ENCODE assay signal across 16 cellular contexts in the genomic region with DNA sequence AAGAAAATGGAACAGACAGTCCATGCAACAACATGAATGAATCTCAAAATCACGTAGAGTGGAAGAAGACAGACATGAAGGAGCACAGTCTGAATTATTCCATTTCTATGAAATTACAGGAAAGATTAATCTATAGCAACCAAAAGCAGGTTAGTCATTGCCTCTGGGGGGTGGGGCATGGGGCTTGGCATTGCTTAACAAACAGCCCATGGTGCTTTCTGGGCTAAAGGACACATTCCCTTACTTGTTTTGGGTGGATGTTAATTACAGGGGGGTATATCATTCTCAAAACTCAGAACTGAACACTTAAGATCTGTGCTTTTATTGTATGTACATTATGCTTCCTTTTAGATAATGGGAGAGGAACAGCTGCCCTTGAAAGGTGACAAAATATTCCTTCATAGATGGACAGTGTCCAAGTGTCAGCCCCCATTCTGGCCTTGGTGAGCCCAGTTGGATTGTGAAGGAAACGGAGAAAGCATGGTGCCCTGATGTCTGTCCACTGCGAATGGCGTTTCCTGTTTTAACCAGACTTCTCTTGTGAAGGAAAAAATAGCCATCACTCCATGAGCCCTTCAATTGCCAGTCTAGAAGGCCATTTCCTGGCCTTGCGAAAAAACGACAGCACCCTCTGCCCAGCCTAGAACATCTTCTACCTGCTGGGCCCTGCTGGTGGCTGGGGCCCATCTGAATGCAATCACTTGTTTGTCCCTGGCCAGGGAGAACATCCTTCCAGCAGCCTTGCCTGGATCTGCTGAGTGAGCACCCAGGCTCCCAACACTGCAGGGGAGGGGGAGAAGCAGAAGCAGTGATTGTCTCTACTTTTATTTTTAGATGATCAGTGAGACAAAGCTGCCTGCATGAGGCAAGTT.
DNase-seq lines count a peak whose midpoint lies in the region; ATAC-seq and TF ChIP-seq lines count a peak whose summit lies in the region.
"Had no signal": no experiment of that assay in that cellular context is flagged by ENCODE, and none has a peak within 500 bp of the region (broad histone marks: within the 10 kb centered on the region; RNA-seq: fewer than 3 reads in every experiment).

No MANE protein-coding gene starts in this region.

- ATAC-seq in GM23338 (no peak), left lobe of liver (peak; percentile 32), T-cell (replicated peaks in 1 of 4) (no peak)
- ATAC-seq: activated naive CD4-positive, alpha-beta T cell treated with anti-CD3 and anti-CD28 coated beads, Interleukin-2, amount 50 U/mL, for 72 hours; gastroesophageal sphincter; lower lobe of right lung; right cardiac atrium had no signal

- CTCF ChIA-PET in AG04450 (lab: Charles Lee) (no interaction called here), T-cell (lab: Charles Lee) (no interaction called here)

- no peaks in the 10 kb centered on the region for H3K9me2 ChIP-seq in GM23338 (ENCODE audit: insufficient read depth)

- H2AFZ ChIP-seq in GM23338: peak overlapping the region; percentile 32; the same call in 1 of the 2 replicates

- H3K4me3 Mint-ChIP-seq in GM23338 (no peak overlapping the region), progenitor cell of endocrine pancreas (ENCODE audit: low read depth) (no peak overlapping the region), T-cell (no peak overlapping the region)

- TF ChIP-seq CTCF in AG04450 (IDR thresholded peaks at IDR 0.05; ENCODE audit: low read depth, low read length) (no peak), GM23338 (conservative IDR thresholded peaks at IDR 0.05; ENCODE audit: low read depth in 2 of 2) (no peak), progenitor cell of endocrine pancreas (IDR thresholded peaks at IDR 0.05; ENCODE audit: unreplicated experiment) (no peak)

- H3K4me3 ChIP-seq in AG04450 (ENCODE audit: low read depth, low read length) (no peak overlapping the region), GM23338 (no peak overlapping the region)
- H3K4me3 ChIP-seq: BLaER1, gastroesophageal sphincter, lower lobe of right lung had no signal

- POLR2A ChIA-PET in AG04450 (lab: Yijun Ruan, JAX): no interaction called here
- POLR2A ChIA-PET in T-cell (lab: Charles Lee): no interaction called here

- no peak overlapping the region for H3K4me2 ChIP-seq in GM23338
- H3K4me2 ChIP-seq: BLaER1 had no signal

- peaks cover 23% of the 10 kb centered on the region; the same call in 1 of the 2 replicates for H3K4me1 ChIP-seq in GM23338 (ENCODE audit: insufficient read depth)
- H3K4me1 ChIP-seq: gastroesophageal sphincter had no signal

- peaks cover 8% of the 10 kb centered on the region for H3K9me3 ChIP-seq in AG04450 (ENCODE audit: control insufficient read depth, insufficient read depth, low read length)
- H3K9me3 ChIP-seq: BLaER1, lower lobe of right lung had no signal

- H3K79me2 ChIP-seq in GM23338 (replicated peaks; ENCODE audit: insufficient read depth): no peaks in the 10 kb centered on the region

- H3K27ac Mint-ChIP-seq in GM23338: no peak overlapping the region
- no peak overlapping the region for H3K27ac Mint-ChIP-seq in progenitor cell of endocrine pancreas
- H3K27ac Mint-ChIP-seq in T-cell: no peak overlapping the region

- H3K27ac ChIP-seq in AG04450 (ENCODE audit: low read depth, low read length) (peak overlapping the region; percentile 66), GM23338 (ENCODE audit: low read depth) (0 out of 2 replicates have a peak overlapping the region, but pooled peaks have one; percentile 36)
- H3K27ac ChIP-seq: BLaER1, gastroesophageal sphincter, lower lobe of right lung had no signal

- H3K4me1 Mint-ChIP-seq in GM23338 (peaks cover 28% of the 10 kb centered on the region), progenitor cell of endocrine pancreas (ENCODE audit: low read depth) (peaks cover 5% of the 10 kb centered on the region), T-cell (peaks cover 40 to 43% (median 41%) of the 10 kb centered on the region in 3 donors)

- H3K9me3 Mint-ChIP-seq in GM23338: 0 out of 3 replicates have a peak, but pooled peaks cover 7% of the 10 kb centered on the region
- H3K9me3 Mint-ChIP-seq in progenitor cell of endocrine pancreas (ENCODE audit: low read depth): peaks cover 3% of the 10 kb centered on the region
- no peaks in the 10 kb centered on the region for H3K9me3 Mint-ChIP-seq in T-cell

- H4K20me1 ChIP-seq in GM23338 (replicated peaks; ENCODE audit: insufficient read depth): no peaks in the 10 kb centered on the region
- H4K20me1 ChIP-seq: BLaER1 had no signal

- H3K36me3 ChIP-seq in GM23338 (ENCODE audit: insufficient read depth): no peaks in the 10 kb centered on the region
- H3K36me3 ChIP-seq: BLaER1, gastroesophageal sphincter, lower lobe of right lung had no signal

- DNase-seq in AG04450 (ENCODE audit: low read depth, low spot score): no peak
- DNase-seq in GM23338 (ENCODE audit: low spot score): no peak
- peak; percentile 45 for DNase-seq in activated CD8-positive, alpha-beta memory T cell treated with anti-CD3 and anti-CD28 coated beads, Interleukin-2, amount 50 U/mL, for 48 hours
- DNase-seq in left lobe of liver (ENCODE audit: low spot score): no peak
- no peak for DNase-seq in progenitor cell of endocrine pancreas (ENCODE audit: low spot score, unreplicated experiment)
- DNase-seq in DMS 273 treated with DMSO at 0.1 percent for 48 hours (lab: John Stamatoyannopoulos, UW): no peak
- no peak for DNase-seq in T-cell
- DNase-seq in GM19238 (ENCODE audit: insufficient read length, low spot score): no peak
- DNase-seq: lower lobe of right lung; NCI-H1417; NCI-H226; right cardiac atrium; stimulated activated CD4-positive, alpha-beta T cell treated with anti-CD3 and anti-CD28 coated beads, Interleukin-2, amount 100 ng/mL, for 48 hours had no signal

- peaks cover 5% of the 10 kb centered on the region; the same call in 1 of the 2 replicates for H3F3A ChIP-seq in GM23338 (replicated peaks; ENCODE audit: low read depth)

- H3K36me3 Mint-ChIP-seq in GM23338 (ENCODE audit: low read depth) (peaks cover 2% of the 10 kb centered on the region; the same call in 1 of the 3 replicates), progenitor cell of endocrine pancreas (ENCODE audit: insufficient read depth) (no peaks in the 10 kb centered on the region), T-cell (no peaks in the 10 kb centered on the region)

- no peaks in the 10 kb centered on the region for H3K27me3 ChIP-seq in AG04450 (ENCODE audit: control insufficient read depth, insufficient read depth, low read length)
- no peaks in the 10 kb centered on the region for H3K27me3 ChIP-seq in GM23338 (ENCODE audit: insufficient read depth)
- H3K27me3 ChIP-seq: BLaER1, gastroesophageal sphincter had no signal

- H3K27me3 Mint-ChIP-seq in GM23338 (ENCODE audit: insufficient read depth, low read depth, poor library complexity) (peaks cover 3% of the 10 kb centered on the region), progenitor cell of endocrine pancreas (no peaks in the 10 kb centered on the region), T-cell (no peaks in the 10 kb centered on the region)

TF ChIP-seq in GM23338, 12 proteins besides CTCF, POLR2A, EP300 and RAD21 (continues in another document):
- TF ChIP-seq JUNB (IDR thresholded peaks at IDR 0.05; ENCODE audit: unreplicated experiment) (no peak), NANOG (IDR thresholded peaks at IDR 0.05; ENCODE audit: borderline replicate concordance) (no peak), STAT1 (IDR thresholded peaks at IDR 0.05; ENCODE audit: unreplicated experiment) (no peak), CREB1 (CRISPR knock-in tag; IDR thresholded peaks at IDR 0.05; ENCODE audit: low read depth) (no peak)
- TF ChIP-seq, protein P1, sequence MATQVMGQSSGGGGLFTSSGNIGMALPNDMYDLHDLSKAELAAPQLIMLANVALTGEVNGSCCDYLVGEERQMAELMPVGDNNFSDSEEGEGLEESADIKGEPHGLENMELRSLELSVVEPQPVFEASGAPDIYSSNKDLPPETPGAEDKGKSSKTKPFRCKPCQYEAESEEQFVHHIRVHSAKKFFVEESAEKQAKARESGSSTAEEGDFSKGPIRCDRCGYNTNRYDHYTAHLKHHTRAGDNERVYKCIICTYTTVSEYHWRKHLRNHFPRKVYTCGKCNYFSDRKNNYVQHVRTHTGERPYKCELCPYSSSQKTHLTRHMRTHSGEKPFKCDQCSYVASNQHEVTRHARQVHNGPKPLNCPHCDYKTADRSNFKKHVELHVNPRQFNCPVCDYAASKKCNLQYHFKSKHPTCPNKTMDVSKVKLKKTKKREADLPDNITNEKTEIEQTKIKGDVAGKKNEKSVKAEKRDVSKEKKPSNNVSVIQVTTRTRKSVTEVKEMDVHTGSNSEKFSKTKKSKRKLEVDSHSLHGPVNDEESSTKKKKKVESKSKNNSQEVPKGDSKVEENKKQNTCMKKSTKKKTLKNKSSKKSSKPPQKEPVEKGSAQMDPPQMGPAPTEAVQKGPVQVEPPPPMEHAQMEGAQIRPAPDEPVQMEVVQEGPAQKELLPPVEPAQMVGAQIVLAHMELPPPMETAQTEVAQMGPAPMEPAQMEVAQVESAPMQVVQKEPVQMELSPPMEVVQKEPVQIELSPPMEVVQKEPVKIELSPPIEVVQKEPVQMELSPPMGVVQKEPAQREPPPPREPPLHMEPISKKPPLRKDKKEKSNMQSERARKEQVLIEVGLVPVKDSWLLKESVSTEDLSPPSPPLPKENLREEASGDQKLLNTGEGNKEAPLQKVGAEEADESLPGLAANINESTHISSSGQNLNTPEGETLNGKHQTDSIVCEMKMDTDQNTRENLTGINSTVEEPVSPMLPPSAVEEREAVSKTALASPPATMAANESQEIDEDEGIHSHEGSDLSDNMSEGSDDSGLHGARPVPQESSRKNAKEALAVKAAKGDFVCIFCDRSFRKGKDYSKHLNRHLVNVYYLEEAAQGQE (IDR thresholded peaks at IDR 0.05; ENCODE audit: unreplicated experiment): no peak
